In genomic region chr12:54187075-54187474, GRCh38 we compare ENCODE assay signal across 19 cellular contexts. TPM values are rescaled to one million over a fixed set of nuclear protein-coding genes. Genes with fewer than 3 reads are reported as not detected.
DNase-seq lines count a peak whose midpoint lies in the region; ATAC-seq and TF ChIP-seq lines count a peak whose summit lies in the region.
"Had no signal": no experiment of that assay in that cellular context is flagged by ENCODE, and none has a peak within 500 bp of the region (broad histone marks: within the 10 kb centered on the region; RNA-seq: fewer than 3 reads in every experiment).

No MANE protein-coding gene starts in this region.

- H3K27me3 Mint-ChIP-seq in activated CD4-positive, alpha-beta memory T cell treated with anti-CD3 and anti-CD28 coated beads for 36 hours: peaks cover under 1% of the 10 kb centered on the region
- peaks cover 15% of the 10 kb centered on the region for H3K27me3 Mint-ChIP-seq in activated CD4-positive, alpha-beta memory T cell treated with anti-CD3 and anti-CD28 coated beads, Interleukin-2, amount 10 ng/mL, durations not matched to agents 7 days and 5 days
- peaks cover 26% of the 10 kb centered on the region for H3K27me3 Mint-ChIP-seq in GM23338 (ENCODE audit: insufficient read depth, low read depth, poor library complexity)
- peaks cover 3% of the 10 kb centered on the region for H3K27me3 Mint-ChIP-seq in activated T-helper 17 cell treated with anti-CD3 and anti-CD28 coated beads, Interleukin-2, amount 50 U/mL, for 72 hours
- peaks cover 16% of the 10 kb centered on the region for H3K27me3 Mint-ChIP-seq in nephron progenitor cell (ENCODE audit: low read depth, poor library complexity)

- H3F3A ChIP-seq in GM23338 (replicated peaks; ENCODE audit: low read depth): no peaks in the 10 kb centered on the region

- no peak overlapping the region for H2AFZ ChIP-seq in GM23338

- H3K79me2 ChIP-seq in GM23338 (replicated peaks; ENCODE audit: insufficient read depth): no peaks in the 10 kb centered on the region

- H3K36me3 ChIP-seq in GM23338 (ENCODE audit: insufficient read depth): no peaks in the 10 kb centered on the region

- H4K20me1 ChIP-seq in GM23338 (replicated peaks; ENCODE audit: insufficient read depth): peaks cover 3% of the 10 kb centered on the region; the same call in 1 of the 2 replicates

- H3K9me3 Mint-ChIP-seq in activated CD4-positive, alpha-beta memory T cell treated with anti-CD3 and anti-CD28 coated beads for 36 hours: no peaks in the 10 kb centered on the region
- H3K9me3 Mint-ChIP-seq in activated CD4-positive, alpha-beta memory T cell treated with anti-CD3 and anti-CD28 coated beads, Interleukin-2, amount 10 ng/mL, durations not matched to agents 7 days and 5 days: no peaks in the 10 kb centered on the region
- H3K9me3 Mint-ChIP-seq in GM23338: no peaks in the 10 kb centered on the region; the same call in 2 of the 3 replicates
- no peaks in the 10 kb centered on the region for H3K9me3 Mint-ChIP-seq in activated T-helper 17 cell treated with anti-CD3 and anti-CD28 coated beads, Interleukin-2, amount 50 U/mL, for 72 hours
- H3K9me3 Mint-ChIP-seq in nephron progenitor cell: no peaks in the 10 kb centered on the region

- H3K27ac Mint-ChIP-seq in activated CD4-positive, alpha-beta memory T cell treated with anti-CD3 and anti-CD28 coated beads for 36 hours: no peak overlapping the region
- no peak overlapping the region for H3K27ac Mint-ChIP-seq in activated CD4-positive, alpha-beta memory T cell treated with anti-CD3 and anti-CD28 coated beads, Interleukin-2, amount 10 ng/mL, durations not matched to agents 7 days and 5 days
- H3K27ac Mint-ChIP-seq in GM23338 (no peak overlapping the region), nephron progenitor cell (no peak overlapping the region)
- H3K27ac Mint-ChIP-seq in activated T-helper 17 cell treated with anti-CD3 and anti-CD28 coated beads, Interleukin-2, amount 50 U/mL, for 72 hours: no peak overlapping the region

- DNase-seq in activated CD4-positive, alpha-beta memory T cell treated with anti-CD3 and anti-CD28 coated beads for 36 hours: no peak
- no peak for DNase-seq in activated CD4-positive, alpha-beta memory T cell treated with anti-CD3 and anti-CD28 coated beads, Interleukin-2, amount 10 ng/mL, durations not matched to agents 7 days and 5 days
- DNase-seq in GM23338 (ENCODE audit: low spot score): no peak
- no peak for DNase-seq in nephron progenitor cell
- DNase-seq in OCI-M1 (lab: John Stamatoyannopoulos, UW): no peak
- DNase-seq: ACHN; activated CD4-positive, alpha-beta T cell treated with anti-CD3 and anti-CD28 coated beads, Interleukin-2, amount 50 U/mL, for 48 hours; activated gamma-delta T cell; body of pancreas; dermis blood vessel endothelial cell; GF-D8; lower lobe of right lung; NCI-H1417; retina; SHP77 had no signal

- CTCF ChIA-PET in activated CD4-positive, alpha-beta memory T cell treated with anti-CD3 and anti-CD28 coated beads for 36 hours (lab: Charles Lee): interaction anchor here (1.2 to 9.6 kb wide), 6 partner anchors 14 to 202 kb away, joined by 5 to 104 read pairs (median 24); partner anchors contain the start of genes HOXC10 and HOXC5
- CTCF ChIA-PET in activated CD4-positive, alpha-beta memory T cell treated with anti-CD3 and anti-CD28 coated beads, Interleukin-2, amount 10 ng/mL, durations not matched to agents 7 days and 5 days (lab: Charles Lee): interaction anchor here (0.6 to 6.0 kb wide), 4 partner anchors 13 to 195 kb away, joined by 3 to 85 read pairs (median 20); no protein-coding TSS in a partner anchor

- H3K4me1 Mint-ChIP-seq in activated CD4-positive, alpha-beta memory T cell treated with anti-CD3 and anti-CD28 coated beads for 36 hours (ENCODE audit: low read depth): peaks cover 15% of the 10 kb centered on the region
- H3K4me1 Mint-ChIP-seq in activated CD4-positive, alpha-beta memory T cell treated with anti-CD3 and anti-CD28 coated beads, Interleukin-2, amount 10 ng/mL, durations not matched to agents 7 days and 5 days: peaks cover 24% of the 10 kb centered on the region
- H3K4me1 Mint-ChIP-seq in GM23338 (peaks cover 14% of the 10 kb centered on the region), nephron progenitor cell (peaks cover 62% of the 10 kb centered on the region)
- peaks cover 15% of the 10 kb centered on the region for H3K4me1 Mint-ChIP-seq in activated T-helper 17 cell treated with anti-CD3 and anti-CD28 coated beads, Interleukin-2, amount 50 U/mL, for 72 hours

- intact Hi-C loops in activated CD4-positive, alpha-beta memory T cell treated with anti-CD3 and anti-CD28 coated beads for 36 hours (cut with micrococcal nuclease): no loop called here

- peaks cover 25% of the 10 kb centered on the region for H3K27me3 ChIP-seq in GM23338 (ENCODE audit: insufficient read depth)
- H3K27me3 ChIP-seq: body of pancreas, vagina had no signal

- POLR2A ChIA-PET in activated CD4-positive, alpha-beta memory T cell treated with anti-CD3 and anti-CD28 coated beads for 36 hours (lab: Charles Lee): no interaction called here
- POLR2A ChIA-PET in activated CD4-positive, alpha-beta memory T cell treated with anti-CD3 and anti-CD28 coated beads, Interleukin-2, amount 10 ng/mL, durations not matched to agents 7 days and 5 days (lab: Charles Lee): no interaction called here

- ATAC-seq in GM23338: no peak
- ATAC-seq in activated T-helper 17 cell treated with anti-CD3 and anti-CD28 coated beads, Interleukin-2, amount 50 U/mL, for 72 hours (replicated peaks): no peak
- ATAC-seq in HG02981 (IDR thresholded peaks at IDR 0.05; ENCODE audit: unreplicated experiment): no peak
- ATAC-seq in GM21576 (IDR thresholded peaks at IDR 0.05; ENCODE audit: unreplicated experiment): no peak
- ATAC-seq: body of pancreas, lower lobe of right lung had no signal

- no peak overlapping the region for H3K4me2 ChIP-seq in GM23338

- no peaks in the 10 kb centered on the region; the same call in 1 of the 2 replicates for H3K4me1 ChIP-seq in GM23338 (ENCODE audit: insufficient read depth)

- H3K4me3 Mint-ChIP-seq in activated CD4-positive, alpha-beta memory T cell treated with anti-CD3 and anti-CD28 coated beads for 36 hours: peak overlapping the region; percentile 62
- no peak overlapping the region for H3K4me3 Mint-ChIP-seq in activated CD4-positive, alpha-beta memory T cell treated with anti-CD3 and anti-CD28 coated beads, Interleukin-2, amount 10 ng/mL, durations not matched to agents 7 days and 5 days
- H3K4me3 Mint-ChIP-seq in GM23338 (peak overlapping the region; percentile 66; the same call in 1 of the 3 replicates), nephron progenitor cell (peak overlapping the region; percentile 83)
- H3K4me3 Mint-ChIP-seq in activated T-helper 17 cell treated with anti-CD3 and anti-CD28 coated beads, Interleukin-2, amount 50 U/mL, for 72 hours: peak overlapping the region; percentile 81

- no peak for TF ChIP-seq CTCF in GM23338 (conservative IDR thresholded peaks at IDR 0.05; ENCODE audit: low read depth in 2 of 2)
- no peak for TF ChIP-seq CTCF in nephron progenitor cell (IDR thresholded peaks at IDR 0.05)

- no peaks in the 10 kb centered on the region for H3K36me3 Mint-ChIP-seq in activated CD4-positive, alpha-beta memory T cell treated with anti-CD3 and anti-CD28 coated beads for 36 hours
- peaks cover 14% of the 10 kb centered on the region for H3K36me3 Mint-ChIP-seq in activated CD4-positive, alpha-beta memory T cell treated with anti-CD3 and anti-CD28 coated beads, Interleukin-2, amount 10 ng/mL, durations not matched to agents 7 days and 5 days (ENCODE audit: low read depth)
- peaks cover 2% of the 10 kb centered on the region; the same call in 1 of the 3 replicates for H3K36me3 Mint-ChIP-seq in GM23338 (ENCODE audit: low read depth)
- peaks cover 24% of the 10 kb centered on the region for H3K36me3 Mint-ChIP-seq in activated T-helper 17 cell treated with anti-CD3 and anti-CD28 coated beads, Interleukin-2, amount 50 U/mL, for 72 hours (ENCODE audit: low read depth)
- H3K36me3 Mint-ChIP-seq in nephron progenitor cell (ENCODE audit: low read depth): peaks cover 6% of the 10 kb centered on the region

- no peak overlapping the region for H3K4me3 ChIP-seq in GM23338
- H3K4me3 ChIP-seq: body of pancreas, lower lobe of right lung, vagina had no signal

- H3K9me2 ChIP-seq in GM23338 (ENCODE audit: insufficient read depth): no peaks in the 10 kb centered on the region

- H3K27ac ChIP-seq in GM23338 (ENCODE audit: low read depth): no peak overlapping the region
- H3K27ac ChIP-seq: body of pancreas, lower lobe of right lung, vagina had no signal

TF ChIP-seq in GM23338, 12 proteins besides CTCF, POLR2A, EP300 and RAD21 (continues in another document):
- TF ChIP-seq NANOG (IDR thresholded peaks at IDR 0.05; ENCODE audit: borderline replicate concordance) (no peak), STAT1 (IDR thresholded peaks at IDR 0.05; ENCODE audit: unreplicated experiment) (no peak), EZH2 (IDR thresholded peaks at IDR 0.05; ENCODE audit: low read depth, unreplicated experiment) (no peak)

RNA-seq across cellular contexts. Expression of gene SMUG1, which starts 1.7 kb away (rescaled TPM):
- total RNA-seq in activated CD4-positive, alpha-beta memory T cell treated with anti-CD3 and anti-CD28 coated beads for 36 hours: 10 to 100 TPM; 25.3 to 26.4 TPM
- total RNA-seq in activated CD4-positive, alpha-beta memory T cell treated with anti-CD3 and anti-CD28 coated beads, Interleukin-2, amount 10 ng/mL, durations not matched to agents 7 days and 5 days: 10 to 100 TPM; 25.7 to 27.9 TPM
- total RNA-seq in GM23338 (2014; rRNA removed; shearing (Covaris generic)): 19.6 and 23.8 TPM in 2 replicates
- polyA plus RNA-seq in GM23338 (2016; fragmentation: Nextera tagmentation; extraction: Ambion mirVana): 21.8 and 23.1 TPM in 2 replicates
- total RNA-seq in activated T-helper 17 cell treated with anti-CD3 and anti-CD28 coated beads, Interleukin-2, amount 50 U/mL, for 72 hours: 10 to 100 TPM; 24.2 to 28.7 TPM
